ENCODE assay signal across 8 cellular contexts in genomic region chr12:67069451-67070306, GRCh38.
DNase-seq lines count a peak whose midpoint lies in the region; ATAC-seq and TF ChIP-seq lines count a peak whose summit lies in the region.

No MANE protein-coding gene starts in this region.

- ATAC-seq in GM19455 (IDR thresholded peaks at IDR 0.05; ENCODE audit: unreplicated experiment): peak; percentile 74

- CTCF ChIA-PET in MCF 10A (lab: Yijun Ruan, JAX): interaction anchor here (0.5 to 1.8 kb wide), 6 partner anchors 25 to 659 kb away, joined by 3 to 10 read pairs (median 3); no protein-coding TSS in a partner anchor

- H3K36me3 Mint-ChIP-seq in MCF 10A (ENCODE audit: insufficient read depth, unreplicated experiment): no peaks in the 10 kb centered on the region

- intact Hi-C loops in MCF 10A (cut with micrococcal nuclease): loop anchor here (1.0 to 5.0 kb wide), 2 partner anchors 151 to 162 kb away; no protein-coding TSS in a partner anchor

- H3F3A ChIP-seq in SU-DHL-6 (ENCODE audit: insufficient read depth): no peaks in the 10 kb centered on the region

- H3K9me3 Mint-ChIP-seq in MCF 10A (ENCODE audit: unreplicated experiment): no peaks in the 10 kb centered on the region

- H3K4me3 ChIP-seq in SU-DHL-6 (ENCODE audit: insufficient read depth, low read length, poor library complexity, severe bottlenecking): peak overlapping the region; percentile 67

- no peaks in the 10 kb centered on the region for H3K36me3 ChIP-seq in SU-DHL-6 (ENCODE audit: low read length)

- no peak overlapping the region for H3K27ac ChIP-seq in SU-DHL-6 (ENCODE audit: low read depth, low read length)

- no peaks in the 10 kb centered on the region for H4K20me1 ChIP-seq in SU-DHL-6 (ENCODE audit: low read depth, low read length)

- H3K4me3 Mint-ChIP-seq in MCF 10A (ENCODE audit: unreplicated experiment): peak overlapping the region; percentile 77

- H3K27me3 ChIP-seq in SU-DHL-6 (ENCODE audit: low read length): no peaks in the 10 kb centered on the region

- H3K27ac Mint-ChIP-seq in MCF 10A (ENCODE audit: low read depth, unreplicated experiment): peak overlapping the region; percentile 31

- POLR2A ChIA-PET in MCF 10A (lab: Yijun Ruan, JAX): interaction anchor here (0.6 to 3.1 kb wide), 4 partner anchors 9 to 1251 kb away, joined by 3 to 17 read pairs (median 5); partner anchors contain the start of gene CAND1

- no peaks in the 10 kb centered on the region for H3K9me3 ChIP-seq in SU-DHL-6 (ENCODE audit: insufficient read depth, low read length)

- H3K4me2 ChIP-seq in SU-DHL-6 (ENCODE audit: low read depth, low read length, poor library complexity, severe bottlenecking): peak overlapping the region; percentile 49

- peaks cover 21% of the 10 kb centered on the region for H3K4me1 Mint-ChIP-seq in MCF 10A (ENCODE audit: insufficient read depth, unreplicated experiment)

- H3K9me2 ChIP-seq in SU-DHL-6 (replicated peaks; ENCODE audit: insufficient read depth, low read length): no peaks in the 10 kb centered on the region

- peak overlapping the region; percentile 58 for H3K9ac ChIP-seq in SU-DHL-6 (ENCODE audit: low read length)

- H3K27me3 Mint-ChIP-seq in MCF 10A (ENCODE audit: insufficient read depth, unreplicated experiment): peaks cover 2% of the 10 kb centered on the region

- TF ChIP-seq CTCF in SU-DHL-6 (IDR thresholded peaks at IDR 0.05; ENCODE audit: insufficient read depth, low read length, poor library complexity, severe bottlenecking): no peak
- peak; percentile 6 for TF ChIP-seq CTCF in MCF 10A (IDR thresholded peaks at IDR 0.05; ENCODE audit: unreplicated experiment)

- H2AFZ ChIP-seq in SU-DHL-6 (ENCODE audit: low read depth, low read length, severe bottlenecking): no peak overlapping the region

- H3K79me2 ChIP-seq in SU-DHL-6 (ENCODE audit: insufficient read depth, low read length): no peaks in the 10 kb centered on the region

- no TSS peak for BruUV-seq in MCF 10A (replicated peaks; lab: Mats Ljungman, UMichigan)

- peak; percentile 58 for DNase-seq in COR-L47 (lab: John Stamatoyannopoulos, UW)
- peak; percentile 6 for DNase-seq in HT1080 (ENCODE audit: low read depth)
- DNase-seq in MCF 10A (ENCODE audit: unreplicated experiment): peak; percentile 52
- peak; percentile 75 for DNase-seq in kidney tubule cell (ENCODE audit: low spot score)
- peak; percentile 49 for DNase-seq in stimulated activated CD4-positive, alpha-beta T cell treated with anti-CD3 and anti-CD28 coated beads, Interleukin-4, amount 100 ng/mL, for 1 hour
- no peak for DNase-seq in MV-4-11 (lab: John Stamatoyannopoulos, UW)
